In the genomic region with DNA sequence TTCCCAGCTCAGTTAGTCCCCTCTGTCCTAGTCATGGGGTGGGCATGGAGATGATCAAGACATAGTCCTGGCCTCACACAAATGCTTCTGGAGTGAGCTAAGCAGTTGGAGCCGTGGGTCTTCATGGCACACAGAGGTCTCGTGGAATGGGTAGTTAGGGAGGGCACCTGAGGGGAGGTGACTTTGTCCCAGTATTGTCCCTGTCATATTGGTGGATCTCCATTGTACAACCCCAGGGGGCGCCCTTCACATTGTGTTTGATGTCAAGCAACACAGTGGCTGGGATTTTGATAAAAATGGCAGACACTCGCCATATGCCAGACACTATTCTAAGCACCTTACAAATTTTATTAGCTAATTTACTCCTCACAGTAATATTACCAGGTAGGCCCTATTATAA, we compare ENCODE assay signal across 10 cellular contexts.
DNase-seq lines count a peak whose midpoint lies in the region; ATAC-seq, FAIRE-seq and TF ChIP-seq lines count a peak whose summit lies in the region.
"Had no signal": no experiment of that assay in that cellular context is flagged by ENCODE, and none has a peak within 500 bp of the region (broad histone marks: within the 10 kb centered on the region; RNA-seq: fewer than 3 reads in every experiment).

No MANE protein-coding gene starts in this region.

- H3K9me2 ChIP-seq in Loucy (replicated peaks; ENCODE audit: low read depth, low read length) = no peaks in the 10 kb centered on the region

- peak; percentile 25 for DNase-seq in activated CD4-positive, alpha-beta T cell treated with anti-CD3 and anti-CD28 coated beads for 48 hours
- DNase-seq in activated CD4-positive, alpha-beta T cell treated with anti-CD3 and anti-CD28 coated beads for 1 hour = no peak
- peak; percentile 36 for DNase-seq in activated CD8-positive, alpha-beta T cell treated with anti-CD3 and anti-CD28 coated beads for 36 hours
- peak; percentile 14 for DNase-seq in pons (ENCODE audit: low spot score)
- no peak for DNase-seq in CD8-positive, alpha-beta memory T cell
- no peak for DNase-seq in GM12891 (ENCODE audit: insufficient read length, low spot score)
- DNase-seq in NCI-H226 = no peak
- DNase-seq: activated CD4-positive, alpha-beta T cell treated with anti-CD3 and anti-CD28 coated beads, Interleukin-2, amount 50 U/mL, for 4 hours; NCI-H2029 treated with DMSO at 0.1 percent for 48 hours had no signal

- H3F3A ChIP-seq in Loucy (ENCODE audit: low read depth) = no peaks in the 10 kb centered on the region

- CTCF ChIA-PET in activated CD8-positive, alpha-beta T cell treated with anti-CD3 and anti-CD28 coated beads for 36 hours (lab: Charles Lee) = interaction anchor here (1.5 kb wide), 1 partner anchor 120 kb away, joined by 3 read pairs; no protein-coding TSS in a partner anchor
- CTCF ChIA-PET in CD8-positive, alpha-beta memory T cell (lab: Charles Lee) = no interaction called here

- no peaks in the 10 kb centered on the region for H3K79me2 ChIP-seq in Loucy (ENCODE audit: insufficient read depth, low read length)

- no peaks in the 10 kb centered on the region for H3K4me1 Mint-ChIP-seq in activated CD8-positive, alpha-beta T cell treated with anti-CD3 and anti-CD28 coated beads for 36 hours (ENCODE audit: low read depth)
- no peaks in the 10 kb centered on the region for H3K4me1 Mint-ChIP-seq in CD8-positive, alpha-beta memory T cell

- no peaks in the 10 kb centered on the region for H3K36me3 ChIP-seq in Loucy (ENCODE audit: insufficient read depth, low read length)
- no peaks in the 10 kb centered on the region for H3K36me3 ChIP-seq in CD8-positive, alpha-beta memory T cell (ENCODE audit: insufficient read depth, low read length)

- H2AFZ ChIP-seq in Loucy (ENCODE audit: low read length) = no peak overlapping the region

- H3K27me3 ChIP-seq in Loucy (ENCODE audit: insufficient read depth, low read length, poor library complexity, severe bottlenecking) = no peaks in the 10 kb centered on the region
- no peaks in the 10 kb centered on the region for H3K27me3 ChIP-seq in CD8-positive, alpha-beta memory T cell (ENCODE audit: insufficient read depth, low read length, poor library complexity, severe bottlenecking)

- H3K9me3 Mint-ChIP-seq in activated CD8-positive, alpha-beta T cell treated with anti-CD3 and anti-CD28 coated beads for 36 hours = no peaks in the 10 kb centered on the region
- peaks cover 0 to 2% (median 0%) of the 10 kb centered on the region in 5 donors for H3K9me3 Mint-ChIP-seq in CD8-positive, alpha-beta memory T cell

- H3K27me3 Mint-ChIP-seq in activated CD8-positive, alpha-beta T cell treated with anti-CD3 and anti-CD28 coated beads for 36 hours = peaks cover 41% of the 10 kb centered on the region
- H3K27me3 Mint-ChIP-seq in CD8-positive, alpha-beta memory T cell = peaks cover 31 to 56% of the 10 kb centered on the region in 2 donors

- no peaks in the 10 kb centered on the region for H3K4me1 ChIP-seq in Loucy (ENCODE audit: insufficient read depth, low read length, poor library complexity, severe bottlenecking)
- no peaks in the 10 kb centered on the region for H3K4me1 ChIP-seq in CD8-positive, alpha-beta memory T cell (ENCODE audit: insufficient read depth, low read length)

- no peaks in the 10 kb centered on the region for H4K20me1 ChIP-seq in Loucy (ENCODE audit: insufficient read depth, low read length, poor library complexity, severe bottlenecking)

- TF ChIP-seq POLR2A in GM12891 (IDR thresholded peaks at IDR 0.05; ENCODE audit: low read depth, low read length) = no peak

- POLR2A ChIA-PET in activated CD8-positive, alpha-beta T cell treated with anti-CD3 and anti-CD28 coated beads for 36 hours (lab: Charles Lee) = no interaction called here
- POLR2A ChIA-PET in CD8-positive, alpha-beta memory T cell (lab: Charles Lee) = no interaction called here

- no peak overlapping the region for H3K27ac Mint-ChIP-seq in activated CD8-positive, alpha-beta T cell treated with anti-CD3 and anti-CD28 coated beads for 36 hours
- no peak overlapping the region for H3K27ac Mint-ChIP-seq in CD8-positive, alpha-beta memory T cell

- no peak overlapping the region for H3K27ac ChIP-seq in CD8-positive, alpha-beta memory T cell (ENCODE audit: low read depth, low read length)

- no peak for FAIRE-seq in GM12891 (lab: Jason Lieb, UNC)

- no peak overlapping the region for H3K9ac ChIP-seq in Loucy (ENCODE audit: low read depth, low read length, poor library complexity, severe bottlenecking)

- TF ChIP-seq CTCF in Loucy (conservative IDR thresholded peaks at IDR 0.05; ENCODE audit: low read length) = peak; percentile 39
- peak; percentile 17 for TF ChIP-seq CTCF in activated CD8-positive, alpha-beta T cell treated with anti-CD3 and anti-CD28 coated beads for 36 hours (IDR thresholded peaks at IDR 0.05)

- H3K9me3 ChIP-seq in Loucy (ENCODE audit: insufficient read depth, low read depth, low read length) = no peaks in the 10 kb centered on the region
- H3K9me3 ChIP-seq in CD8-positive, alpha-beta memory T cell (ENCODE audit: low read length) = no peaks in the 10 kb centered on the region

- no peak overlapping the region for H3K4me3 ChIP-seq in Loucy (ENCODE audit: low read length, poor library complexity, severe bottlenecking)
- no peak overlapping the region for H3K4me3 ChIP-seq in CD8-positive, alpha-beta memory T cell (ENCODE audit: low read length)

- no peaks in the 10 kb centered on the region for H3K36me3 Mint-ChIP-seq in activated CD8-positive, alpha-beta T cell treated with anti-CD3 and anti-CD28 coated beads for 36 hours (ENCODE audit: low read depth)
- no peaks in the 10 kb centered on the region for H3K36me3 Mint-ChIP-seq in CD8-positive, alpha-beta memory T cell

- no peak overlapping the region for H3K4me3 Mint-ChIP-seq in activated CD8-positive, alpha-beta T cell treated with anti-CD3 and anti-CD28 coated beads for 36 hours
- no peak overlapping the region for H3K4me3 Mint-ChIP-seq in CD8-positive, alpha-beta memory T cell

- intact Hi-C loops in activated CD8-positive, alpha-beta T cell treated with anti-CD3 and anti-CD28 coated beads for 36 hours (cut with micrococcal nuclease) = no loop called here

- no peak overlapping the region for H3K4me2 ChIP-seq in Loucy (ENCODE audit: low read depth, low read length, poor library complexity, severe bottlenecking)

- ATAC-seq in activated CD8-positive, alpha-beta T cell treated with anti-CD3 and anti-CD28 coated beads for 36 hours = no peak

TF ChIP-seq in GM12891, 5 proteins besides CTCF, POLR2A, EP300 and RAD21:
- no peak for TF ChIP-seq PAX5 (IDR thresholded peaks at IDR 0.05; ENCODE audit: insufficient read depth, low read length, severe bottlenecking)
- TF ChIP-seq TAF1 (IDR thresholded peaks at IDR 0.05; ENCODE audit: low read depth, low read length) = no peak
- TF ChIP-seq POLR2AphosphoS5 (IDR thresholded peaks at IDR 0.05; ENCODE audit: low read depth, low read length) = no peak
- TF ChIP-seq SPI1 (IDR thresholded peaks at IDR 0.05; ENCODE audit: low read depth, low read length) = no peak
- no peak for TF ChIP-seq POU2F2 (IDR thresholded peaks at IDR 0.05; ENCODE audit: low read depth, low read length)

Comparison
In these comparisons a context has a peak if more than half of its experiments do, and no peak if none do; other contexts are left out.
1. DNase-seq: peak in activated CD4-positive, alpha-beta T cell treated with anti-CD3 and anti-CD28 coated beads for 48 hours (single experiment), activated CD8-positive, alpha-beta T cell treated with anti-CD3 and anti-CD28 coated beads for 36 hours (single experiment) and pons (single experiment); none in activated CD4-positive, alpha-beta T cell treated with anti-CD3 and anti-CD28 coated beads for 1 hour (single experiment), CD8-positive, alpha-beta memory T cell (0 of 5), GM12891 (single experiment) and NCI-H226 (single experiment).